Comparison of ENCODE assay signal across 25 cellular contexts in the genomic region with DNA sequence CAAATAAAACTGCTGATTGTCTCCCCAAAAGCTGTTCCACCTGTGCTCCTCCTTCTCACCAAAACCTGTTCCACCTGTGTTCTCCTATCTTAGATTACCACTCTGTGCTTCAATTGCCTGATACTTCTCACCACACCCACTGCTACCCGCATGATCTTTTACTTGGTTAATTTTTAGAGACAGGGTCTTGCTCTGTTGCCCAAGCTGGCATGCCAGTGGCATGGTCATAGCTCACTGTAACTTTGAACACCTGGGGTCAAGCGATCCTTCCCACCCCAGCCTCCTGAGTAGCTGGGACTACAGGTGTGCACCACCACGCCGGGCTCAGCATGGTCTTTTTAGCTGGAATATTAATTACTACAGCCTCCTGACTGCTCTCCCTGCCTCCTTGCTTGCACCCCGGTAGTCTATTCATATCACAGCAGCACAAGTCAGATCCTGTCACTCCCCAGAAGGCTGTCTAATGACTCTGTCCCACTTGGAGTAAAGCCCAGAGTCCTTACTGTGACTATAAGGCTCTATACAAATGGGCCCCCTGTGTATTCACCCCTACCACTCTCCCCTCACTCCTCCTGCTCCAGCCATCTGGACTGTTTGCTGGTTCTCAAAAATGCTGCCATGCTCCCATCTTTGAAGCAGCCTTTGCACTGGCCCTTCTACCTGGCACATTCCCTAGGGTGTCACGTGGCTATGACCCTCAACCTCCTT. TPM values are rescaled to one million over a fixed set of nuclear protein-coding genes. Genes with fewer than 3 reads are reported as not detected.
DNase-seq lines count a peak whose midpoint lies in the region; ATAC-seq and TF ChIP-seq lines count a peak whose summit lies in the region.
"Had no signal": no experiment of that assay in that cellular context is flagged by ENCODE, and none has a peak within 500 bp of the region (broad histone marks: within the 10 kb centered on the region; RNA-seq: fewer than 3 reads in every experiment).

No MANE protein-coding gene starts in this region.

- CTCF ChIA-PET in activated CD8-positive, alpha-beta memory T cell treated with anti-CD3 and anti-CD28 coated beads, Interleukin-2, amount 10 ng/mL, durations not matched to agents 7 days and 5 days (lab: Charles Lee) = no interaction called here

- H3K4me1 Mint-ChIP-seq in activated CD8-positive, alpha-beta memory T cell treated with anti-CD3 and anti-CD28 coated beads, Interleukin-2, amount 10 ng/mL, durations not matched to agents 7 days and 5 days = peaks cover 16% of the 10 kb centered on the region
- H3K4me1 Mint-ChIP-seq in immature natural killer cell = peaks cover 9 to 12% of the 10 kb centered on the region in 2 donors

- intact Hi-C loops in stomach (cut with DNase I; ENCODE audit: low total_unique reads) (no loop called here), tibial artery (cut with DNase I; ENCODE audit: low total_unique reads) (no loop called here)

- peaks cover 55 to 97% (median 71%) of the 10 kb centered on the region in 4 donors for H3K4me1 ChIP-seq in stomach
- H3K4me1 ChIP-seq in tibial artery = peaks cover 0 to 32% (median 24%) of the 10 kb centered on the region in 4 donors

- peak; percentile 26 for DNase-seq in activated CD8-positive, alpha-beta memory T cell treated with anti-CD3 and anti-CD28 coated beads for 24 hours
- DNase-seq in activated CD8-positive, alpha-beta memory T cell treated with anti-CD3 and anti-CD28 coated beads, Interleukin-2, amount 10 ng/mL, durations not matched to agents 7 days and 5 days = no peak
- DNase-seq in NCI-H2171 treated with DMSO at 0.1 percent for 48 hours (lab: John Stamatoyannopoulos, UW) (peak; percentile 98), epithelial cell of proximal tubule (ENCODE audit: low read depth) (no peak), stomach (no peak), tibial artery (no peak), immature natural killer cell (no peak), GM13977 (ENCODE audit: low spot score) (no peak)
- DNase-seq: activated CD4-positive, alpha-beta T cell treated with anti-CD3 and anti-CD28 coated beads for 36 hours; activated effector memory CD4-positive, alpha-beta T cell treated with Interleukin-2 at 50 U/mL for 16 hours; amniotic stem cell; CD4-positive, alpha-beta T cell; central memory CD4-positive, alpha-beta T cell; DND-41; left ventricle myocardium superior; MG63; NCI-H187; NCI-H748 treated with DMSO at 0.1 percent for 48 hours; spleen; stimulated activated CD4-positive, alpha-beta T cell treated with anti-CD3 and anti-CD28 coated beads, Interleukin-4, amount 100 ng/mL, for 4 hours had no signal

- H3K4me3 ChIP-seq in epithelial cell of proximal tubule (ENCODE audit: low read depth, low read length) (peak overlapping the region; percentile 74), stomach (no peak overlapping the region), tibial artery (no peak overlapping the region)
- H3K4me3 ChIP-seq: esophagus muscularis mucosa, MG63, spleen had no signal

- TF ChIP-seq POLR2A in stomach (IDR thresholded peaks at IDR 0.05) = no peak

- H3K4me3 Mint-ChIP-seq in activated CD8-positive, alpha-beta memory T cell treated with anti-CD3 and anti-CD28 coated beads, Interleukin-2, amount 10 ng/mL, durations not matched to agents 7 days and 5 days = no peak overlapping the region
- H3K4me3 Mint-ChIP-seq in immature natural killer cell = no peak overlapping the region
- H3K4me3 Mint-ChIP-seq: activated CD4-positive, alpha-beta T cell treated with anti-CD3 and anti-CD28 coated beads for 36 hours; CD4-positive, alpha-beta T cell had no signal

- peak overlapping the region; percentile 55 to 88 (median 70) for H3K27ac ChIP-seq in stomach
- H3K27ac ChIP-seq in tibial artery = no peak overlapping the region
- H3K27ac ChIP-seq: esophagus muscularis mucosa, spleen had no signal

- H3K27ac Mint-ChIP-seq in activated CD8-positive, alpha-beta memory T cell treated with anti-CD3 and anti-CD28 coated beads, Interleukin-2, amount 10 ng/mL, durations not matched to agents 7 days and 5 days = no peak overlapping the region
- no peak overlapping the region for H3K27ac Mint-ChIP-seq in immature natural killer cell
- H3K27ac Mint-ChIP-seq: activated CD4-positive, alpha-beta T cell treated with anti-CD3 and anti-CD28 coated beads for 36 hours; CD4-positive, alpha-beta T cell; IgD-negative memory B cell had no signal

- H3K36me3 ChIP-seq in stomach (no peaks in the 10 kb centered on the region), tibial artery (no peaks in the 10 kb centered on the region)
- H3K36me3 ChIP-seq: esophagus muscularis mucosa, MG63, spleen had no signal

- in situ Hi-C loops in GM13977 (cut with MboI; ENCODE audit: low pct_unique_long_range_greater_than_20kb, low sequenced_read_pairs, unreplicated experiment) = no loop called here

- WGBS in stomach, 5 donors = 59 to 71% (median 69%) methylated on average over 6 of the region's 6 CpGs

- H3K27me3 ChIP-seq in stomach (no peaks in the 10 kb centered on the region), tibial artery (no peaks in the 10 kb centered on the region)
- H3K27me3 ChIP-seq: esophagus muscularis mucosa, MG63 had no signal

- no peaks in the 10 kb centered on the region for H3K9me3 Mint-ChIP-seq in activated CD8-positive, alpha-beta memory T cell treated with anti-CD3 and anti-CD28 coated beads, Interleukin-2, amount 10 ng/mL, durations not matched to agents 7 days and 5 days (ENCODE audit: low read depth)
- peaks cover 0 to 3% (median 0%) of the 10 kb centered on the region in 6 donors for H3K9me3 Mint-ChIP-seq in immature natural killer cell
- H3K9me3 Mint-ChIP-seq: CD4-positive, alpha-beta T cell; IgD-negative memory B cell; neural crest cell had no signal

- no peaks in the 10 kb centered on the region for H3K36me3 Mint-ChIP-seq in activated CD8-positive, alpha-beta memory T cell treated with anti-CD3 and anti-CD28 coated beads, Interleukin-2, amount 10 ng/mL, durations not matched to agents 7 days and 5 days
- H3K36me3 Mint-ChIP-seq in immature natural killer cell = no peaks in the 10 kb centered on the region

- peaks cover 35% of the 10 kb centered on the region for H3K27me3 Mint-ChIP-seq in activated CD8-positive, alpha-beta memory T cell treated with anti-CD3 and anti-CD28 coated beads, Interleukin-2, amount 10 ng/mL, durations not matched to agents 7 days and 5 days
- peaks cover 9 to 18% (median 12%) of the 10 kb centered on the region in 3 donors for H3K27me3 Mint-ChIP-seq in immature natural killer cell (ENCODE audit: low read depth in 3 of 3)

- no peak for TF ChIP-seq EP300 in stomach (IDR thresholded peaks at IDR 0.05)

- ATAC-seq in activated CD8-positive, alpha-beta memory T cell treated with anti-CD3 and anti-CD28 coated beads, Interleukin-2, amount 10 ng/mL, durations not matched to agents 7 days and 5 days = no peak
- ATAC-seq: activated CD4-positive, alpha-beta T cell treated with anti-CD3 and anti-CD28 coated beads for 36 hours; left ventricle myocardium superior had no signal

- TF ChIP-seq CTCF in epithelial cell of proximal tubule (conservative IDR thresholded peaks at IDR 0.05; ENCODE audit: low read depth, low read length) (no peak), stomach (IDR thresholded peaks at IDR 0.05) (no peak), tibial artery (IDR thresholded peaks at IDR 0.05) (no peak), GM13977 (IDR thresholded peaks at IDR 0.05; ENCODE audit: extremely low read depth, insufficient read depth, missing control alignments) (no peak)

- no peaks in the 10 kb centered on the region for H3K9me3 ChIP-seq in stomach
- H3K9me3 ChIP-seq in tibial artery = no peaks in the 10 kb centered on the region
- H3K9me3 ChIP-seq: esophagus muscularis mucosa, MG63, spleen had no signal

RNA-seq across cellular contexts. Expression of gene C11orf91, which starts 3.5 kb away (rescaled TPM):
- not detected for total RNA-seq in activated CD8-positive, alpha-beta memory T cell treated with anti-CD3 and anti-CD28 coated beads, Interleukin-2, amount 10 ng/mL, durations not matched to agents 7 days and 5 days
- total RNA-seq in epithelial cell of proximal tubule (not detected in 2 replicates), stomach (not detected)
- polyA plus RNA-seq in stomach (not detected), immature natural killer cell (not detected)
- total RNA-seq: activated CD4-positive, alpha-beta T cell treated with anti-CD3 and anti-CD28 coated beads for 36 hours; esophagus muscularis mucosa; left ventricle myocardium superior; mononuclear cell; RPMI7951 had no signal
- polyA plus RNA-seq: IgD-negative memory B cell, spleen had no signal

RNA-seq across cellular contexts. Expression of gene CD59, which starts 39.1 kb away (rescaled TPM):
- 10 to 100 TPM; 54.1 to 70.5 TPM for total RNA-seq in activated CD8-positive, alpha-beta memory T cell treated with anti-CD3 and anti-CD28 coated beads, Interleukin-2, amount 10 ng/mL, durations not matched to agents 7 days and 5 days
- total RNA-seq in epithelial cell of proximal tubule (427 and 615 TPM in 2 replicates), stomach (100 to 1,000 TPM in 3 of 5 donors, 10 to 100 TPM in 1, 1 to 10 TPM in 1; 6.4 to 225 (median 111) TPM)
- polyA plus RNA-seq in stomach (100 to 1,000 TPM in 2 of 3 donors, 10 to 100 TPM in 1; 89.1 to 200 (median 166) TPM), immature natural killer cell (10 to 100 TPM; 46.9 to 70.7 (median 54.9) TPM)

Comparison
In these comparisons a context has a peak if more than half of its experiments do, and no peak if none do; other contexts are left out.
1. DNase-seq: peak in activated CD8-positive, alpha-beta memory T cell treated with anti-CD3 and anti-CD28 coated beads for 24 hours (single experiment) and NCI-H2171 treated with DMSO at 0.1 percent for 48 hours (single experiment); none in activated CD8-positive, alpha-beta memory T cell treated with anti-CD3 and anti-CD28 coated beads, Interleukin-2, amount 10 ng/mL, durations not matched to agents 7 days and 5 days (single experiment), epithelial cell of proximal tubule (single experiment), stomach (single experiment), tibial artery (0 of 2), immature natural killer cell (0 of 3) and GM13977 (single experiment).
2. H3K27ac ChIP-seq: peak in stomach (5 of 5); none in tibial artery (0 of 2).